In genomic region chr5:154646841-154647759, GRCh38 we compare ENCODE assay signal across 1 cellular context.
TF ChIP-seq lines count a peak whose summit lies in the region.

No MANE protein-coding gene starts in this region.

TF ChIP-seq in HepG2, 621 proteins besides CTCF, POLR2A, EP300 and RAD21 (continued from another document and continues in another):
- TF ChIP-seq ZNF772 (CRISPR knock-in tag; IDR thresholded peaks at IDR 0.05) (peak; percentile 80), ZNF552 (CRISPR knock-in tag; IDR thresholded peaks at IDR 0.05; ENCODE audit: borderline replicate concordance) (no peak), IRX3 (CRISPR knock-in tag; IDR thresholded peaks at IDR 0.05; ENCODE audit: borderline replicate concordance, low read depth) (no peak), IRF2 (CRISPR knock-in tag; IDR thresholded peaks at IDR 0.05) (peak; percentile 57), JUNB (CRISPR knock-in tag; IDR thresholded peaks at IDR 0.05; ENCODE audit: borderline replicate concordance) (no peak), TBL1XR1 (IDR thresholded peaks at IDR 0.05; ENCODE audit: borderline replicate concordance, low read length, partially characterized antibody) (peak; percentile 45), ELF3 (CRISPR knock-in tag; IDR thresholded peaks at IDR 0.05) (peak; percentile 24; the same call in 1 of the 2 replicates), DZIP1 (CRISPR knock-in tag; IDR thresholded peaks at IDR 0.05) (peak; percentile 50; the same call in 1 of the 2 replicates), BHLHE40 (IDR thresholded peaks at IDR 0.05; ENCODE audit: low read length) (peak; percentile 71), SOX6 (IDR thresholded peaks at IDR 0.05) (no peak), SOX6 (CRISPR knock-in tag; IDR thresholded peaks at IDR 0.05) (peak; percentile 80), CBX1 (IDR thresholded peaks at IDR 0.05; ENCODE audit: low read depth) (no peak), POLR2G (IDR thresholded peaks at IDR 0.05; ENCODE audit: low read depth, low read length) (peak; percentile 55), TFE3 (CRISPR knock-in tag; IDR thresholded peaks at IDR 0.05) (peak; percentile 74), SALL2 (CRISPR knock-in tag; IDR thresholded peaks at IDR 0.05) (0 out of 2 replicates have a peak, but pooled peaks have one; percentile 36), ZNF589 (CRISPR knock-in tag; conservative IDR thresholded peaks at IDR 0.05) (no peak), NR2C2 (CRISPR knock-in tag; IDR thresholded peaks at IDR 0.05; ENCODE audit: borderline replicate concordance) (no peak), ARNTL (CRISPR knock-in tag; IDR thresholded peaks at IDR 0.05) (peak; percentile 90; the same call in 1 of the 2 replicates), TFDP2 (CRISPR knock-in tag; IDR thresholded peaks at IDR 0.05) (peak; percentile 49; the same call in 1 of the 2 replicates), GLI4 (CRISPR knock-in tag; IDR thresholded peaks at IDR 0.05; ENCODE audit: borderline replicate concordance) (no peak), PAWR (CRISPR knock-in tag; IDR thresholded peaks at IDR 0.05; ENCODE audit: borderline replicate concordance) (no peak), ZNF557 (CRISPR knock-in tag; IDR thresholded peaks at IDR 0.05) (no peak), ZNF629 (CRISPR knock-in tag; conservative IDR thresholded peaks at IDR 0.05) (0 out of 2 replicates have a peak, but pooled peaks have one; percentile 5), HMG20B (CRISPR knock-in tag; conservative IDR thresholded peaks at IDR 0.05) (no peak), ZNF891 (CRISPR knock-in tag; IDR thresholded peaks at IDR 0.05) (peak; percentile 78), ZNF790 (CRISPR knock-in tag; IDR thresholded peaks at IDR 0.05; ENCODE audit: borderline replicate concordance) (peak; percentile 84; the same call in 1 of the 2 replicates), POGK (CRISPR knock-in tag; conservative IDR thresholded peaks at IDR 0.05) (0 out of 2 replicates have a peak, but pooled peaks have one; percentile 56), CEBPG (CRISPR knock-in tag; IDR thresholded peaks at IDR 0.05) (peak; percentile 60; the same call in 1 of the 2 replicates), NFKBIZ (CRISPR knock-in tag; IDR thresholded peaks at IDR 0.05) (no peak), REPIN1 (CRISPR knock-in tag; IDR thresholded peaks at IDR 0.05; ENCODE audit: borderline replicate concordance, low read depth) (peak; percentile 25; the same call in 1 of the 2 replicates), XRCC5 (optimal IDR thresholded peaks at IDR 0.05; ENCODE audit: low read length) (peak; percentile 45), CEBPB (IDR thresholded peaks at IDR 0.05; ENCODE audit: borderline replicate concordance, low read depth, low read length) (peak; percentile 76; the same call in 1 of the 2 replicates), SP2 (CRISPR knock-in tag; IDR thresholded peaks at IDR 0.05) (no peak), ZNF317 (CRISPR knock-in tag; IDR thresholded peaks at IDR 0.05) (peak; percentile 76), DBP (CRISPR knock-in tag; IDR thresholded peaks at IDR 0.05; ENCODE audit: not compliant biosample characterization) (peak; percentile 16), RFX5 (IDR thresholded peaks at IDR 0.05; ENCODE audit: low read depth, low read length) (no peak), MED13 (CRISPR knock-in tag; IDR thresholded peaks at IDR 0.05) (no peak), ZNF788 (CRISPR knock-in tag; IDR thresholded peaks at IDR 0.05; ENCODE audit: borderline replicate concordance) (peak; percentile 76; the same call in 1 of the 2 replicates), ZNF839 (CRISPR knock-in tag; IDR thresholded peaks at IDR 0.05; ENCODE audit: borderline replicate concordance) (0 out of 2 replicates have a peak, but pooled peaks have one; percentile 52), ZNF747 (CRISPR knock-in tag; IDR thresholded peaks at IDR 0.05; ENCODE audit: borderline replicate concordance) (peak; percentile 55; the same call in 1 of the 2 replicates), BCL6 (CRISPR knock-in tag; IDR thresholded peaks at IDR 0.05) (peak; percentile 55; the same call in 1 of the 2 replicates), HOXA5 (CRISPR knock-in tag; IDR thresholded peaks at IDR 0.05) (no peak)
- TF ChIP-seq, protein P1, sequence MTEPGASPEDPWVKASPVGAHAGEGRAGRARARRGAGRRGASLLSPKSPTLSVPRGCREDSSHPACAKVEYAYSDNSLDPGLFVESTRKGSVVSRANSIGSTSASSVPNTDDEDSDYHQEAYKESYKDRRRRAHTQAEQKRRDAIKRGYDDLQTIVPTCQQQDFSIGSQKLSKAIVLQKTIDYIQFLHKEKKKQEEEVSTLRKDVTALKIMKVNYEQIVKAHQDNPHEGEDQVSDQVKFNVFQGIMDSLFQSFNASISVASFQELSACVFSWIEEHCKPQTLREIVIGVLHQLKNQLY (CRISPR knock-in tag; IDR thresholded peaks at IDR 0.05), result peak; percentile 43; the same call in 1 of the 2 replicates
- TF ChIP-seq, protein P2, sequence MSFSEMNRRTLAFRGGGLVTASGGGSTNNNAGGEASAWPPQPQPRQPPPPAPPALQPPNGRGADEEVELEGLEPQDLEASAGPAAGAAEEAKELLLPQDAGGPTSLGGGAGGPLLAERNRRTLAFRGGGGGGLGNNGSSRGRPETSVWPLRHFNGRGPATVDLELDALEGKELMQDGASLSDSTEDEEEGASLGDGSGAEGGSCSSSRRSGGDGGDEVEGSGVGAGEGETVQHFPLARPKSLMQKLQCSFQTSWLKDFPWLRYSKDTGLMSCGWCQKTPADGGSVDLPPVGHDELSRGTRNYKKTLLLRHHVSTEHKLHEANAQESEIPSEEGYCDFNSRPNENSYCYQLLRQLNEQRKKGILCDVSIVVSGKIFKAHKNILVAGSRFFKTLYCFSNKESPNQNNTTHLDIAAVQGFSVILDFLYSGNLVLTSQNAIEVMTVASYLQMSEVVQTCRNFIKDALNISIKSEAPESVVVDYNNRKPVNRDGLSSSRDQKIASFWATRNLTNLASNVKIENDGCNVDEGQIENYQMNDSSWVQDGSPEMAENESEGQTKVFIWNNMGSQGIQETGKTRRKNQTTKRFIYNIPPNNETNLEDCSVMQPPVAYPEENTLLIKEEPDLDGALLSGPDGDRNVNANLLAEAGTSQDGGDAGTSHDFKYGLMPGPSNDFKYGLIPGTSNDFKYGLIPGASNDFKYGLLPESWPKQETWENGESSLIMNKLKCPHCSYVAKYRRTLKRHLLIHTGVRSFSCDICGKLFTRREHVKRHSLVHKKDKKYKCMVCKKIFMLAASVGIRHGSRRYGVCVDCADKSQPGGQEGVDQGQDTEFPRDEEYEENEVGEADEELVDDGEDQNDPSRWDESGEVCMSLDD (CRISPR knock-in tag; IDR thresholded peaks at IDR 0.05; ENCODE audit: borderline replicate concordance), result peak; percentile 97; the same call in 1 of the 2 replicates
- TF ChIP-seq, protein P3, sequence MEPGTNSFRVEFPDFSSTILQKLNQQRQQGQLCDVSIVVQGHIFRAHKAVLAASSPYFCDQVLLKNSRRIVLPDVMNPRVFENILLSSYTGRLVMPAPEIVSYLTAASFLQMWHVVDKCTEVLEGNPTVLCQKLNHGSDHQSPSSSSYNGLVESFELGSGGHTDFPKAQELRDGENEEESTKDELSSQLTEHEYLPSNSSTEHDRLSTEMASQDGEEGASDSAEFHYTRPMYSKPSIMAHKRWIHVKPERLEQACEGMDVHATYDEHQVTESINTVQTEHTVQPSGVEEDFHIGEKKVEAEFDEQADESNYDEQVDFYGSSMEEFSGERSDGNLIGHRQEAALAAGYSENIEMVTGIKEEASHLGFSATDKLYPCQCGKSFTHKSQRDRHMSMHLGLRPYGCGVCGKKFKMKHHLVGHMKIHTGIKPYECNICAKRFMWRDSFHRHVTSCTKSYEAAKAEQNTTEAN (CRISPR knock-in tag; conservative IDR thresholded peaks at IDR 0.05), result 0 out of 2 replicates have a peak, but pooled peaks have one; percentile 1
- TF ChIP-seq, protein P4, sequence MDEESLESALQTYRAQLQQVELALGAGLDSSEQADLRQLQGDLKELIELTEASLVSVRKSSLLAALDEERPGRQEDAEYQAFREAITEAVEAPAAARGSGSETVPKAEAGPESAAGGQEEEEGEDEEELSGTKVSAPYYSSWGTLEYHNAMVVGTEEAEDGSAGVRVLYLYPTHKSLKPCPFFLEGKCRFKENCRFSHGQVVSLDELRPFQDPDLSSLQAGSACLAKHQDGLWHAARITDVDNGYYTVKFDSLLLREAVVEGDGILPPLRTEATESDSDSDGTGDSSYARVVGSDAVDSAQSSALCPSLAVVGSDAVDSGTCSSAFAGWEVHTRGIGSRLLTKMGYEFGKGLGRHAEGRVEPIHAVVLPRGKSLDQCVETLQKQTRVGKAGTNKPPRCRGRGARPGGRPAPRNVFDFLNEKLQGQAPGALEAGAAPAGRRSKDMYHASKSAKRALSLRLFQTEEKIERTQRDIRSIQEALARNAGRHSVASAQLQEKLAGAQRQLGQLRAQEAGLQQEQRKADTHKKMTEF (CRISPR knock-in tag; IDR thresholded peaks at IDR 0.05), result peak; percentile 72; the same call in 1 of the 2 replicates
- TF ChIP-seq, protein P5, sequence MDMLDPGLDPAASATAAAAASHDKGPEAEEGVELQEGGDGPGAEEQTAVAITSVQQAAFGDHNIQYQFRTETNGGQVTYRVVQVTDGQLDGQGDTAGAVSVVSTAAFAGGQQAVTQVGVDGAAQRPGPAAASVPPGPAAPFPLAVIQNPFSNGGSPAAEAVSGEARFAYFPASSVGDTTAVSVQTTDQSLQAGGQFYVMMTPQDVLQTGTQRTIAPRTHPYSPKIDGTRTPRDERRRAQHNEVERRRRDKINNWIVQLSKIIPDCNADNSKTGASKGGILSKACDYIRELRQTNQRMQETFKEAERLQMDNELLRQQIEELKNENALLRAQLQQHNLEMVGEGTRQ (IDR thresholded peaks at IDR 0.05; ENCODE audit: low read depth, low read length), result peak; percentile 68
- TF ChIP-seq, protein P5 (CRISPR knock-in tag; IDR thresholded peaks at IDR 0.05; ENCODE audit: borderline replicate concordance), result peak; percentile 91; the same call in 1 of the 2 replicates
